In the genomic region with DNA sequence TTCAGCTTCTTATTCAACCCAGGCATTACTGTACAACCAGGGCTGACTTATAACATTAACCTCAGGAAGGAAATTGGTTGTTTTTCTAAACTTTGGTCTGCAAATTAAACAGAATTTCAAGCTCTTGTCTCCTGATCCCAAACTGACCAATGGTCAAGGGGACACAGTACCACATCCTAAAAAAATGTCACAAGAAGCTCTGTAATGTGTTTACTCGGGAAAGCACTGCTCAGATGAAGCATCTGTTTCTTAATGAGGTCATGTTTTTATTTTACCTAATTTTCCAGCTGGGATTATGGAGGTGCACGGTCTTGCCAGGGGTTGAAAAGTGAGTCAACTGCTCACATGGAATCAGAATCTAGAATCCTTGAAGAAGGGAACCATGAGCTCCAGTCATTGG, we compare ENCODE assay signal across 18 cellular contexts. TPM values are rescaled to one million over a fixed set of nuclear protein-coding genes. Genes with fewer than 3 reads are reported as not detected.
"Had no signal": no experiment of that assay in that cellular context is flagged by ENCODE, and none has a peak within 500 bp of the region (broad histone marks: within the 10 kb centered on the region; RNA-seq: fewer than 3 reads in every experiment).

No MANE protein-coding gene starts in this region.

- H3K27me3 ChIP-seq: stomach, thyroid gland, vagina had no signal

- H3K27ac Mint-ChIP-seq: activated naive CD4-positive, alpha-beta T cell treated with anti-CD3 and anti-CD28 coated beads for 36 hours; activated T-helper 17 cell treated with anti-CD3 and anti-CD28 coated beads, Interleukin-2, amount 50 U/mL, for 72 hours had no signal

- H3K4me3 ChIP-seq: left ventricle myocardium inferior, stomach, thyroid gland, vagina had no signal

- H3K9me3 ChIP-seq: left ventricle myocardium inferior, stomach, thyroid gland, vagina had no signal

- H3K9me3 Mint-ChIP-seq: activated naive CD4-positive, alpha-beta T cell treated with anti-CD3 and anti-CD28 coated beads for 36 hours; activated T-helper 17 cell treated with anti-CD3 and anti-CD28 coated beads, Interleukin-2, amount 50 U/mL, for 72 hours; neural crest cell had no signal

- H3K4me1 ChIP-seq: vagina had no signal

- H3K4me3 Mint-ChIP-seq: activated naive CD4-positive, alpha-beta T cell treated with anti-CD3 and anti-CD28 coated beads for 36 hours; activated T-helper 17 cell treated with anti-CD3 and anti-CD28 coated beads, Interleukin-2, amount 50 U/mL, for 72 hours; neural crest cell had no signal

- DNase-seq: activated CD4-positive, alpha-beta T cell treated with anti-CD3 and anti-CD28 coated beads, Interleukin-2, amount 50 U/mL, for 1 hour; activated naive CD4-positive, alpha-beta T cell treated with anti-CD3 and anti-CD28 coated beads for 36 hours; activated T-cell treated with anti-CD3 and anti-CD28 coated beads for 4 hours; caudate nucleus; cortex of kidney; effector CD8-positive, alpha-beta T cell; islet precursor cell; left ventricle myocardium inferior; mesendoderm; stimulated activated CD4-positive, alpha-beta T cell treated with anti-CD3 and anti-CD28 coated beads, Interleukin-4, amount 100 ng/mL, for 4 hours; stomach; thyroid gland had no signal

- H3K27ac ChIP-seq: left ventricle myocardium inferior, vagina had no signal

- H3K4me1 Mint-ChIP-seq: activated T-helper 17 cell treated with anti-CD3 and anti-CD28 coated beads, Interleukin-2, amount 50 U/mL, for 72 hours had no signal

- H3K36me3 ChIP-seq: stomach, thyroid gland, vagina had no signal

RNA-seq across cellular contexts. Expression of a gene that starts 18.7 kb away (rescaled TPM):
- total RNA-seq: activated CD8-positive, alpha-beta memory T cell treated with anti-CD3 and anti-CD28 coated beads for 36 hours; activated naive CD4-positive, alpha-beta T cell treated with anti-CD3 and anti-CD28 coated beads for 36 hours; activated T-helper 17 cell treated with anti-CD3 and anti-CD28 coated beads, Interleukin-2, amount 50 U/mL, for 72 hours; pulmonary artery endothelial cell; T-helper 2 cell treated with Interferon-gamma antibody and Interleukin-4, amounts not matched to agents 100 ng/mL and 5 ng/mL, for 36 hours had no signal
